ENCODE assay signal across 17 cellular contexts in the genomic region with DNA sequence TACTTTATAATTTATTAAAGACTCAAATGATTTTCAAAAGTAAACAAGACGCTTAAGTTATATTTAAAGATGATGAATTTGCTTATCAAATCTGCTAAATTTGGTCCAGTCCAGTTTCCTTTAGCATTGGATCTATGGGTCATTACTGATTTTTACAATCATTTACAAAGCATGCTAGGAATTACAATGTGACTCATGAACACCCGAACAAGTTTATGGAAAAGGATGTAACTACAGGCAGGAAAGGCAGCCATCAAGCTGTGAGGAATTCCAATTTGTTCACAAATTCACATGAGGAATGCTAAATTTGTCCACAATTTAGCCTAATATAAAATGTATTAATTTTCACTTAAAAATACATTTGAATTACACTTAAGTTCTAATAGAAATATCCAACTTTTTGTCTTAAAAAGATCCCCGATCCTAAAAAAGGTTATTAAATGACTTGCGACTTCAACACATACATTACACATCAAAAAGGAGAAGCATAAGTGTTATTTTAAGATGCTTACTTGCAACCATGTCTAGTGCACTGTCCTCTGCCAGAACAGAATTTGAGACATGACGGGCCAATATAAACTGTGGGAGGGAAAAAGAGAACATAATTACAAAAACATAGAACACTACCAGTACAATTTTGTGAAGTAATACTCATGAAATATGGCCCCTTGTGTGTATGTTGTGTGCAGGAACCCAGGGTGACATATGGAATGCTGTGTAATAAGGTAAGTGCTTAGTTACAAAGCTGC.
DNase-seq lines count a peak whose midpoint lies in the region; ATAC-seq and TF ChIP-seq lines count a peak whose summit lies in the region.
"Had no signal": no experiment of that assay in that cellular context is flagged by ENCODE, and none has a peak within 500 bp of the region (broad histone marks: within the 10 kb centered on the region; RNA-seq: fewer than 3 reads in every experiment).

No MANE protein-coding gene starts in this region.

- H3K36me3 ChIP-seq in ACC112 (ENCODE audit: insufficient read depth, low read length): peaks cover 17% of the 10 kb centered on the region
- no peaks in the 10 kb centered on the region for H3K36me3 ChIP-seq in CD8-positive, alpha-beta T cell (ENCODE audit: insufficient read depth, low read length)

- H3K27ac ChIP-seq in ACC112 (ENCODE audit: low read depth, low read length): peak overlapping the region; percentile 65
- H3K27ac ChIP-seq in foreskin keratinocyte: no peak overlapping the region
- no peak overlapping the region for H3K27ac ChIP-seq in CD8-positive, alpha-beta T cell (ENCODE audit: low read depth, low read length)
- H3K27ac ChIP-seq: coronary artery had no signal

- no peak overlapping the region for H3K4me3 Mint-ChIP-seq in CD8-positive, alpha-beta T cell
- H3K4me3 Mint-ChIP-seq in stimulated activated naive B cell treated with anti-CD40 and anti-IgM and Interleukin-4, amounts not matched to agents 10 μg/mL and 1 μg/mL and 100 μg/mL, for 72 hours: no peak overlapping the region
- no peak overlapping the region for H3K4me3 Mint-ChIP-seq in glutamatergic neuron (ENCODE audit: unreplicated experiment)
- H3K4me3 Mint-ChIP-seq: activated CD4-positive, alpha-beta T cell treated with anti-CD3 and anti-CD28 coated beads, Interleukin-2, amount 10 ng/mL, durations not matched to agents 24 days and 14 days; activated naive CD8-positive, alpha-beta T cell treated with anti-CD3 and anti-CD28 coated beads for 36 hours; natural killer cell treated with Interleukin-12 subunit alpha and Interleukin-12 subunit beta and Interleukin-15 and Interleukin-18, amount 100 ng/mL, for 72 hours; T-helper 2 cell treated with Interferon-gamma antibody and Interleukin-4, amounts not matched to agents 5 μg/mL and 100 μg/mL, for 36 hours had no signal

- no peak overlapping the region for H3K27ac Mint-ChIP-seq in CD8-positive, alpha-beta T cell
- no peak overlapping the region for H3K27ac Mint-ChIP-seq in stimulated activated naive B cell treated with anti-CD40 and anti-IgM and Interleukin-4, amounts not matched to agents 10 μg/mL and 1 μg/mL and 100 μg/mL, for 72 hours
- H3K27ac Mint-ChIP-seq in glutamatergic neuron (ENCODE audit: unreplicated experiment): no peak overlapping the region
- H3K27ac Mint-ChIP-seq: activated CD4-positive, alpha-beta T cell treated with anti-CD3 and anti-CD28 coated beads, Interleukin-2, amount 10 ng/mL, durations not matched to agents 24 days and 14 days; activated naive CD8-positive, alpha-beta T cell treated with anti-CD3 and anti-CD28 coated beads for 36 hours; natural killer cell treated with Interleukin-12 subunit alpha and Interleukin-12 subunit beta and Interleukin-15 and Interleukin-18, amount 100 ng/mL, for 72 hours; T-helper 2 cell treated with Interferon-gamma antibody and Interleukin-4, amounts not matched to agents 5 μg/mL and 100 μg/mL, for 36 hours had no signal

- no peak for TF ChIP-seq CTCF in foreskin keratinocyte (conservative IDR thresholded peaks at IDR 0.05)
- TF ChIP-seq CTCF in CD8-positive, alpha-beta T cell (IDR thresholded peaks at IDR 0.05): no peak
- TF ChIP-seq CTCF in glutamatergic neuron (IDR thresholded peaks at IDR 0.05; ENCODE audit: partially characterized antibody, unreplicated experiment): no peak

- no peaks in the 10 kb centered on the region for H3K9me3 ChIP-seq in CD8-positive, alpha-beta T cell (ENCODE audit: low read length)

- intact Hi-C loops in CD8-positive, alpha-beta T cell (cut with DNase I, micrococcal nuclease): no loop called here

- peaks cover 2% of the 10 kb centered on the region for H3K27me3 Mint-ChIP-seq in CD8-positive, alpha-beta T cell (ENCODE audit: low read depth)
- peaks cover 0 to 4% of the 10 kb centered on the region in 2 donors for H3K27me3 Mint-ChIP-seq in stimulated activated naive B cell treated with anti-CD40 and anti-IgM and Interleukin-4, amounts not matched to agents 10 μg/mL and 1 μg/mL and 100 μg/mL, for 72 hours
- no peaks in the 10 kb centered on the region for H3K27me3 Mint-ChIP-seq in glutamatergic neuron (ENCODE audit: unreplicated experiment)
- H3K27me3 Mint-ChIP-seq: activated CD4-positive, alpha-beta T cell treated with anti-CD3 and anti-CD28 coated beads, Interleukin-2, amount 10 ng/mL, durations not matched to agents 24 days and 14 days; natural killer cell treated with Interleukin-12 subunit alpha and Interleukin-12 subunit beta and Interleukin-15 and Interleukin-18, amount 100 ng/mL, for 72 hours had no signal

- H3K79me2 ChIP-seq in ACC112 (ENCODE audit: control insufficient read depth, insufficient read depth, low read length, unreplicated experiment): no peaks in the 10 kb centered on the region

- CTCF ChIA-PET in CD8-positive, alpha-beta T cell (lab: Charles Lee): no interaction called here

- peaks cover 7% of the 10 kb centered on the region for H3K9me3 Mint-ChIP-seq in CD8-positive, alpha-beta T cell
- H3K9me3 Mint-ChIP-seq in stimulated activated naive B cell treated with anti-CD40 and anti-IgM and Interleukin-4, amounts not matched to agents 10 μg/mL and 1 μg/mL and 100 μg/mL, for 72 hours: peaks cover 3 to 8% of the 10 kb centered on the region in 2 donors
- no peaks in the 10 kb centered on the region for H3K9me3 Mint-ChIP-seq in glutamatergic neuron (ENCODE audit: unreplicated experiment)

- H3K27me3 ChIP-seq in ACC112 (ENCODE audit: insufficient read depth, low read length) (no peaks in the 10 kb centered on the region), foreskin keratinocyte (no peaks in the 10 kb centered on the region)
- H3K27me3 ChIP-seq in CD8-positive, alpha-beta T cell (ENCODE audit: insufficient read depth, low read length): peaks cover 2% of the 10 kb centered on the region

- DNase-seq in HCEC 1CT: peak; percentile 92
- DNase-seq in amniotic epithelial cell (ENCODE audit: low read depth): peak; percentile 24
- DNase-seq in foreskin keratinocyte: peak; percentile 26 to 60
- no peak for DNase-seq in CD8-positive, alpha-beta T cell
- no peak for DNase-seq in NCI-H187 treated with DMSO at 0.1 percent for 48 hours (lab: John Stamatoyannopoulos, UW)
- DNase-seq in stimulated activated naive B cell treated with anti-CD40 and anti-IgM and Interleukin-4, amounts not matched to agents 10 μg/mL and 1 μg/mL and 100 μg/mL, for 72 hours: no peak
- no peak for DNase-seq in glutamatergic neuron
- DNase-seq: activated CD4-positive, alpha-beta T cell treated with anti-CD3 and anti-CD28 coated beads, Interleukin-2, amount 10 ng/mL, durations not matched to agents 24 days and 14 days; activated naive CD8-positive, alpha-beta T cell treated with anti-CD3 and anti-CD28 coated beads for 36 hours; NCI-H2081 treated with DMSO at 0.1 percent for 48 hours; NCI-H774; retina; stimulated activated CD4-positive, alpha-beta T cell treated with anti-CD3 and anti-CD28 coated beads, Interleukin-1b, Interleukin-23, amount 100 ng/mL, for 48 hours had no signal

- no peaks in the 10 kb centered on the region for H3K4me1 Mint-ChIP-seq in CD8-positive, alpha-beta T cell (ENCODE audit: low read depth)
- H3K4me1 Mint-ChIP-seq in stimulated activated naive B cell treated with anti-CD40 and anti-IgM and Interleukin-4, amounts not matched to agents 10 μg/mL and 1 μg/mL and 100 μg/mL, for 72 hours: no peaks in the 10 kb centered on the region
- H3K4me1 Mint-ChIP-seq in glutamatergic neuron (ENCODE audit: low read depth, unreplicated experiment): peaks cover 3% of the 10 kb centered on the region
- H3K4me1 Mint-ChIP-seq: activated CD4-positive, alpha-beta T cell treated with anti-CD3 and anti-CD28 coated beads, Interleukin-2, amount 10 ng/mL, durations not matched to agents 24 days and 14 days; activated naive CD8-positive, alpha-beta T cell treated with anti-CD3 and anti-CD28 coated beads for 36 hours had no signal

- peaks cover 43% of the 10 kb centered on the region for H3K4me1 ChIP-seq in ACC112 (ENCODE audit: control insufficient read depth, insufficient read depth, low read length, unreplicated experiment)
- peaks cover 19% of the 10 kb centered on the region for H3K4me1 ChIP-seq in foreskin keratinocyte
- H3K4me1 ChIP-seq in CD8-positive, alpha-beta T cell (ENCODE audit: insufficient read depth, low read length): no peaks in the 10 kb centered on the region

- ATAC-seq in foreskin keratinocyte: peak; percentile 36
- ATAC-seq in CD8-positive, alpha-beta T cell: no peak
- no peak for ATAC-seq in stimulated activated naive B cell treated with anti-CD40 and anti-IgM and Interleukin-4, amounts not matched to agents 10 μg/mL and 1 μg/mL and 100 μg/mL, for 72 hours (replicated peaks)
- ATAC-seq: natural killer cell treated with Interleukin-12 subunit alpha and Interleukin-12 subunit beta and Interleukin-15 and Interleukin-18, amount 100 ng/mL, for 72 hours had no signal

- no peak overlapping the region for H2AFZ ChIP-seq in ACC112 (ENCODE audit: low read length, unreplicated experiment)

- no peak overlapping the region for H3K4me3 ChIP-seq in ACC112 (ENCODE audit: low read depth, low read length)
- no peak overlapping the region for H3K4me3 ChIP-seq in CD8-positive, alpha-beta T cell (ENCODE audit: low read depth, low read length)
- H3K4me3 ChIP-seq: coronary artery had no signal

- H3K36me3 Mint-ChIP-seq in CD8-positive, alpha-beta T cell: no peaks in the 10 kb centered on the region
- H3K36me3 Mint-ChIP-seq in stimulated activated naive B cell treated with anti-CD40 and anti-IgM and Interleukin-4, amounts not matched to agents 10 μg/mL and 1 μg/mL and 100 μg/mL, for 72 hours: no peaks in the 10 kb centered on the region
- peaks cover 21% of the 10 kb centered on the region for H3K36me3 Mint-ChIP-seq in glutamatergic neuron (ENCODE audit: unreplicated experiment)
- H3K36me3 Mint-ChIP-seq: activated naive CD8-positive, alpha-beta T cell treated with anti-CD3 and anti-CD28 coated beads for 36 hours; natural killer cell treated with Interleukin-12 subunit alpha and Interleukin-12 subunit beta and Interleukin-15 and Interleukin-18, amount 100 ng/mL, for 72 hours had no signal

- POLR2A ChIA-PET in CD8-positive, alpha-beta T cell (lab: Charles Lee): interaction anchor here (0.6 kb wide), 1 partner anchor 12 kb away, joined by 3 read pairs; no protein-coding TSS in a partner anchor

Comparison
In these comparisons a context has a peak if more than half of its experiments do, and no peak if none do; other contexts are left out.
1. DNase-seq: peak in HCEC 1CT (single experiment), amniotic epithelial cell (single experiment) and foreskin keratinocyte (2 of 2); none in CD8-positive, alpha-beta T cell (0 of 7), NCI-H187 treated with DMSO at 0.1 percent for 48 hours (single experiment), stimulated activated naive B cell treated with anti-CD40 and anti-IgM and Interleukin-4, amounts not matched to agents 10 μg/mL and 1 μg/mL and 100 μg/mL, for 72 hours (single experiment) and glutamatergic neuron (single experiment).